In genomic region chr9:121331992-121332685, GRCh38 we compare ENCODE assay signal across 12 cellular contexts. TPM values are rescaled to one million over a fixed set of nuclear protein-coding genes. Genes with fewer than 3 reads are reported as not detected.
DNase-seq lines count a peak whose midpoint lies in the region; ATAC-seq and TF ChIP-seq lines count a peak whose summit lies in the region.
"Had no signal": no experiment of that assay in that cellular context is flagged by ENCODE, and none has a peak within 500 bp of the region (broad histone marks: within the 10 kb centered on the region; RNA-seq: fewer than 3 reads in every experiment).

No MANE protein-coding gene starts in this region.

- H3K4me3 ChIP-seq in body of pancreas (no peak overlapping the region), smooth muscle cell (no peak overlapping the region)

- H3K79me2 ChIP-seq in smooth muscle cell (ENCODE audit: low read depth), result no peaks in the 10 kb centered on the region

- WGBS in body of pancreas, 2 donors, result 80 to 87% methylated on average over 10 to 14 of the region's 14 CpGs
- 75% methylated on average over 14 of the region's 14 CpGs for WGBS in smooth muscle cell (ENCODE audit: low lambda C conversion rate)

- H3K27me3 ChIP-seq in body of pancreas (no peaks in the 10 kb centered on the region), smooth muscle cell (ENCODE audit: low read depth) (no peaks in the 10 kb centered on the region)

- H3K4me3 Mint-ChIP-seq in activated naive CD8-positive, alpha-beta T cell treated with anti-CD3 and anti-CD28 coated beads for 36 hours, result no peak overlapping the region
- H3K4me3 Mint-ChIP-seq: mesothelial cell of epicardium had no signal

- H3K27me3 Mint-ChIP-seq in activated naive CD8-positive, alpha-beta T cell treated with anti-CD3 and anti-CD28 coated beads for 36 hours, result no peaks in the 10 kb centered on the region

- H3K4me1 ChIP-seq in body of pancreas (no peaks in the 10 kb centered on the region), smooth muscle cell (ENCODE audit: low read depth) (peaks cover 4% of the 10 kb centered on the region)

- no peaks in the 10 kb centered on the region for H3K9me3 ChIP-seq in body of pancreas
- H3K9me3 ChIP-seq in smooth muscle cell (replicated peaks; ENCODE audit: low read depth), result no peaks in the 10 kb centered on the region

- peak in 2 of 7 experiments; percentile 4 to 27 for TF ChIP-seq CTCF in body of pancreas (IDR thresholded peaks at IDR 0.05)
- TF ChIP-seq CTCF in smooth muscle cell (IDR thresholded peaks at IDR 0.05; ENCODE audit: borderline replicate concordance, insufficient read depth, poor library complexity, severe bottlenecking), result peak; percentile 50

- H3K27ac ChIP-seq in body of pancreas (peak overlapping the region in 1 of 4 donors; percentile 37), smooth muscle cell (ENCODE audit: low read depth) (peak overlapping the region; percentile 77)

- peaks cover 2% of the 10 kb centered on the region for H3K36me3 Mint-ChIP-seq in activated naive CD8-positive, alpha-beta T cell treated with anti-CD3 and anti-CD28 coated beads for 36 hours

- peak; percentile 74 for DNase-seq in GM03348 (ENCODE audit: low spot score)
- no peak for DNase-seq in body of pancreas
- no peak for DNase-seq in left ventricle myocardium superior
- DNase-seq in smooth muscle cell (lab: John Stamatoyannopoulos, UW; ENCODE audit: unreplicated experiment), result no peak
- DNase-seq in activated naive CD8-positive, alpha-beta T cell treated with anti-CD3 and anti-CD28 coated beads for 36 hours, result no peak
- no peak for DNase-seq in DMS53 (lab: John Stamatoyannopoulos, UW)
- no peak for DNase-seq in activated CD8-positive, alpha-beta memory T cell treated with anti-CD3 and anti-CD28 coated beads for 24 hours
- DNase-seq: activated CD4-positive, CD25-positive, alpha-beta regulatory T cell treated with anti-CD3 and anti-CD28 coated beads, Interleukin-2, amount 50 U/mL, for 72 hours; caudate nucleus; NCI-H446 treated with DMSO at 0.1 percent for 48 hours had no signal

- peaks cover 56% of the 10 kb centered on the region for H3F3A ChIP-seq in smooth muscle cell (ENCODE audit: low read depth)

- H3K9me3 Mint-ChIP-seq in activated naive CD8-positive, alpha-beta T cell treated with anti-CD3 and anti-CD28 coated beads for 36 hours, result no peaks in the 10 kb centered on the region
- H3K9me3 Mint-ChIP-seq: mesothelial cell of epicardium had no signal

- TF ChIP-seq POLR2A in body of pancreas (IDR thresholded peaks at IDR 0.05), result no peak

- H3K36me3 ChIP-seq in body of pancreas (replicated peaks in 1 of 2; ENCODE audit: insufficient read depth in 1 of 2, low read depth in 2 of 2) (peaks cover 0 to 2% of the 10 kb centered on the region in 2 donors), smooth muscle cell (ENCODE audit: low read depth) (peaks cover 11% of the 10 kb centered on the region)

- no peaks in the 10 kb centered on the region for H3K4me1 Mint-ChIP-seq in activated naive CD8-positive, alpha-beta T cell treated with anti-CD3 and anti-CD28 coated beads for 36 hours

- H3K27ac Mint-ChIP-seq in activated naive CD8-positive, alpha-beta T cell treated with anti-CD3 and anti-CD28 coated beads for 36 hours, result no peak overlapping the region
- H3K27ac Mint-ChIP-seq: mesothelial cell of epicardium had no signal

- no peak overlapping the region for H3K4me2 ChIP-seq in smooth muscle cell

- H4K20me1 ChIP-seq in smooth muscle cell (ENCODE audit: low read depth), result no peaks in the 10 kb centered on the region

- peak; percentile 3 for ATAC-seq in body of pancreas
- ATAC-seq in left ventricle myocardium superior, result peak; percentile 3
- ATAC-seq in activated CD4-positive, CD25-positive, alpha-beta regulatory T cell treated with anti-CD3 and anti-CD28 coated beads, Interleukin-2, amount 50 U/mL, for 24 hours, result no peak

- intact Hi-C loops in body of pancreas (cut with DNase I) (no loop called here), left ventricle myocardium superior (cut with micrococcal nuclease) (no loop called here)

- no peak overlapping the region for H2AFZ ChIP-seq in smooth muscle cell (ENCODE audit: low read depth)

- H3K9ac ChIP-seq in smooth muscle cell (ENCODE audit: low read depth), result no peak overlapping the region

RNA-seq across cellular contexts. Expression of gene STOM, which starts 37.9 kb away (rescaled TPM):
- total RNA-seq in body of pancreas (10 to 100 TPM; 59.9 to 70.5 TPM), left ventricle myocardium superior (153 TPM), smooth muscle cell (171 and 187 TPM in 2 replicates)
- polyA plus RNA-seq in smooth muscle cell, result 105 and 136 TPM in 2 replicates
- 10 to 100 TPM; 36.0 to 36.3 TPM for total RNA-seq in activated naive CD8-positive, alpha-beta T cell treated with anti-CD3 and anti-CD28 coated beads for 36 hours

Comparison
In these comparisons a context has a peak if more than half of its experiments do, and no peak if none do; other contexts are left out.
1. ATAC-seq: peak in body of pancreas (single experiment) and left ventricle myocardium superior (single experiment); none in activated CD4-positive, CD25-positive, alpha-beta regulatory T cell treated with anti-CD3 and anti-CD28 coated beads, Interleukin-2, amount 50 U/mL, for 24 hours (0 of 2).